In genomic region chr6:154542747-154543146, GRCh38 we compare ENCODE assay signal across 1 cellular context.
TF ChIP-seq lines count a peak whose summit lies in the region.

No MANE protein-coding gene starts in this region.

TF ChIP-seq in HepG2, 621 proteins besides CTCF, POLR2A, EP300 and RAD21:
- TF ChIP-seq FOXP4 (CRISPR knock-in tag; IDR thresholded peaks at IDR 0.05): no peak
- TF ChIP-seq THAP8 (CRISPR knock-in tag; IDR thresholded peaks at IDR 0.05; ENCODE audit: borderline replicate concordance): no peak
- no peak for TF ChIP-seq CENPX (CRISPR knock-in tag; IDR thresholded peaks at IDR 0.05)
- TF ChIP-seq CCDC6 (CRISPR knock-in tag; IDR thresholded peaks at IDR 0.05): no peak
- no peak for TF ChIP-seq ZNF121 (CRISPR knock-in tag; IDR thresholded peaks at IDR 0.05)
- TF ChIP-seq CENPBD1 (CRISPR knock-in tag; IDR thresholded peaks at IDR 0.05; ENCODE audit: borderline replicate concordance, low read depth): no peak
TF ChIP-seq in HepG2: peak in this region for 0.
